Comparison of ENCODE assay signal across 22 cellular contexts in the genomic region with DNA sequence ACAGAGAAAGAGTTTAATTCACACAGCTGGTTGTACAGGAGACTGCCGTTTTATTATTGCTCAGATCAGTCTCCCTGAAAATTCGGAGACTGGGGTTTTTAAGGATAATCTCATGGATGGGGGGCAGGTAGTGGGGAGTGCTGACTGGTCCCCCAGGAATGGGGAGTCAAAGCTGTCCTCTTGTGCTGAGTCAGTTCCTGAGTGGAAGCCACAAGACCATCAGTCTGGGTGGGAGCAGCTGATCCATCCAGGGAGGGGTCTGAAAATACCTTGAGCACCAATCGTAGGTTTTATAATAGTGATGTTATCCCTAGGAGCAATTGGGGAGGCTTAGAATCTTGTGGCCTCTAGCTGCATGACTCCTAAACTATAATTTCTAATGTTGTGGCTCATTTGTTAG. TPM values are rescaled to one million over a fixed set of nuclear protein-coding genes. Genes with fewer than 3 reads are reported as not detected.
DNase-seq lines count a peak whose midpoint lies in the region; ATAC-seq, FAIRE-seq and TF ChIP-seq lines count a peak whose summit lies in the region.
"Had no signal": no experiment of that assay in that cellular context is flagged by ENCODE, and none has a peak within 500 bp of the region (broad histone marks: within the 10 kb centered on the region; RNA-seq: fewer than 3 reads in every experiment).

No MANE protein-coding gene starts in this region.

- WGBS in IMR-90 (ENCODE audit: extremely low coverage in 2 of 2, insufficient read length in 1 of 2), 2 experiments = 80% methylated on average over 1 of the region's 3 CpGs; no CpG with 5 or more reads in 1 of the 2 experiments
- WGBS in H1 (ENCODE audit: extremely low coverage in 1 of 2, insufficient coverage in 1 of 2, insufficient read length in 1 of 2, insufficient replicate concordance in 2 of 2, low coverage in 1 of 2, low lambda C conversion rate in 2 of 2, missing lambda C conversion rate in 1 of 2), 2 experiments = 91% methylated on average over 3 of the region's 3 CpGs; no CpG with 5 or more reads in 1 of the 2 experiments

- H3K79me1 ChIP-seq in IMR-90 (ENCODE audit: low read depth in 1 of 2, low read length in 2 of 2) (no peaks in the 10 kb centered on the region; a peak in 1 of 4 replicates), H1 (ENCODE audit: low read depth, low read length) (no peaks in the 10 kb centered on the region)

- H3K23ac ChIP-seq in IMR-90 (ENCODE audit: low read depth, low read length) (no peak overlapping the region), H1 (ENCODE audit: insufficient read length) (no peak overlapping the region)

- no peak for DNase-seq in activated naive CD4-positive, alpha-beta T cell treated with Interleukin-2 at 50 U/mL for 16 hours
- DNase-seq in IMR-90 (no peak), H1 (ENCODE audit: low read depth in 1 of 2, low spot score in 2 of 2) (no peak), HT-29 (ENCODE audit: low spot score) (no peak), OCI-LY7 (ENCODE audit: low spot score) (no peak)
- DNase-seq in stimulated activated naive B cell treated with anti-CD40 and anti-IgM and Interleukin-4, amounts not matched to agents 10 μg/mL and 1 μg/mL and 100 μg/mL, for 72 hours = no peak
- DNase-seq: activated T-cell treated with anti-CD3 and anti-CD28 coated beads, Interleukin-2, amount 50 U/mL, for 1 hour; amniotic stem cell; caudate nucleus; DMS79; Kasumi-1; left colon; NCI-H1092; NCI-H2081 treated with DMSO at 0.1 percent for 48 hours; NCI-H510A treated with DMSO at 0.1 percent for 48 hours; stimulated activated CD4-positive, alpha-beta T cell treated with anti-CD3 and anti-CD28 coated beads, Interleukin-4, amount 100 ng/mL, for 24 hours; substantia nigra; SW 1271 had no signal

- no peaks in the 10 kb centered on the region for H3K9me2 ChIP-seq in OCI-LY7 (ENCODE audit: insufficient read depth, low read length)

- peaks cover 10% of the 10 kb centered on the region for H3K36me3 Mint-ChIP-seq in activated naive CD4-positive, alpha-beta T cell treated with anti-CD3 and anti-CD28 coated beads, Interleukin-2, amount 50 U/mL, for 24 hours
- H3K36me3 Mint-ChIP-seq in stimulated activated naive B cell treated with anti-CD40 and anti-IgM and Interleukin-4, amounts not matched to agents 10 μg/mL and 1 μg/mL and 100 μg/mL, for 72 hours = peaks cover 22 to 24% of the 10 kb centered on the region in 2 donors

- H3K4me3 Mint-ChIP-seq in activated naive CD4-positive, alpha-beta T cell treated with anti-CD3 and anti-CD28 coated beads, Interleukin-2, amount 50 U/mL, for 24 hours = no peak overlapping the region
- H3K4me3 Mint-ChIP-seq in stimulated activated naive B cell treated with anti-CD40 and anti-IgM and Interleukin-4, amounts not matched to agents 10 μg/mL and 1 μg/mL and 100 μg/mL, for 72 hours = no peak overlapping the region

- dilution Hi-C loops in IMR-90 (cut with HindIII; ENCODE audit: low sequenced_read_pairs, unreplicated experiment) = no loop called here

- CTCF ChIA-PET in IMR-90 (lab: Yijun Ruan, JAX) = no interaction called here
- CTCF ChIA-PET in H1 (lab: Charles Lee; ENCODE audit: partially characterized antibody) = interaction anchor here (0.7 to 1.3 kb wide), 5 partner anchors 21 to 101 kb away, joined by 3 to 5 read pairs (median 3); no protein-coding TSS in a partner anchor
- CTCF ChIA-PET in OCI-LY7 (lab: Charles Lee; ENCODE audit: unreplicated experiment) = no interaction called here

- no peaks in the 10 kb centered on the region for H3K23me2 ChIP-seq in H1 (ENCODE audit: low read depth, low read length)

- no peak for TF ChIP-seq CTCF in IMR-90 (conservative IDR thresholded peaks at IDR 0.05; ENCODE audit: low read depth, low read length)
- TF ChIP-seq CTCF in H1 (IDR thresholded peaks at IDR 0.05; ENCODE audit: control extremely low read depth in 1 of 3, insufficient read depth in 1 of 3, low read depth in 1 of 3, low read length in 3 of 3) = no peak
- no peak for TF ChIP-seq CTCF in OCI-LY7 (conservative IDR thresholded peaks at IDR 0.05; ENCODE audit: low read length)

- no peaks in the 10 kb centered on the region for H3K27me3 Mint-ChIP-seq in activated naive CD4-positive, alpha-beta T cell treated with anti-CD3 and anti-CD28 coated beads, Interleukin-2, amount 50 U/mL, for 24 hours
- H3K27me3 Mint-ChIP-seq in stimulated activated naive B cell treated with anti-CD40 and anti-IgM and Interleukin-4, amounts not matched to agents 10 μg/mL and 1 μg/mL and 100 μg/mL, for 72 hours = no peaks in the 10 kb centered on the region

- H2AFZ ChIP-seq in IMR-90 (replicated peaks; ENCODE audit: low read length, poor library complexity) = no peak overlapping the region
- no peak overlapping the region for H2AFZ ChIP-seq in H1 (ENCODE audit: low read length)
- H2AFZ ChIP-seq in OCI-LY7 (ENCODE audit: low read length) = no peak overlapping the region

- H3K27ac Mint-ChIP-seq in activated naive CD4-positive, alpha-beta T cell treated with anti-CD3 and anti-CD28 coated beads, Interleukin-2, amount 50 U/mL, for 24 hours = peak overlapping the region; percentile 68
- H3K27ac Mint-ChIP-seq in stimulated activated naive B cell treated with anti-CD40 and anti-IgM and Interleukin-4, amounts not matched to agents 10 μg/mL and 1 μg/mL and 100 μg/mL, for 72 hours = peak overlapping the region; percentile 65

- H3K79me2 ChIP-seq in H1 (ENCODE audit: control insufficient read depth in 1 of 2, insufficient read depth in 2 of 2, low read length in 2 of 2) (no peaks in the 10 kb centered on the region), OCI-LY7 (ENCODE audit: insufficient read depth, low read depth, low read length) (no peaks in the 10 kb centered on the region)

- no peak overlapping the region for H3K4ac ChIP-seq in IMR-90 (ENCODE audit: low read depth, low read length)
- no peak overlapping the region for H3K4ac ChIP-seq in H1 (replicated peaks; ENCODE audit: insufficient read length, low read depth, low read length)

- intact Hi-C loops in IMR-90 (cut with micrococcal nuclease) = no loop called here
- intact Hi-C loops in OCI-LY7 (cut with micrococcal nuclease; ENCODE audit: unreplicated experiment) = no loop called here

- H3K36me3 ChIP-seq in IMR-90 (ENCODE audit: control insufficient read depth, insufficient read depth, low read length) (peaks cover 17% of the 10 kb centered on the region), H1 (ENCODE audit: control insufficient read depth in 2 of 4, insufficient read depth in 4 of 4, low read length in 3 of 4) (peaks cover 0 to 4% (median 0%) of the 10 kb centered on the region in 4 experiments; a peak in 1 of 8 replicates), OCI-LY7 (ENCODE audit: insufficient read depth, low read length) (peaks cover 34% of the 10 kb centered on the region; the same call in 1 of the 2 replicates)

- H2BK12ac ChIP-seq in H1 (ENCODE audit: low read depth, low read length) = peak overlapping the region; percentile 32; the same call in 1 of the 2 replicates

- ATAC-seq in IMR-90 (ENCODE audit: low read depth) = no peak
- ATAC-seq in stimulated activated naive B cell treated with anti-CD40 and anti-IgM and Interleukin-4, amounts not matched to agents 10 μg/mL and 1 μg/mL and 100 μg/mL, for 72 hours (replicated peaks) = no peak
- ATAC-seq in HG03045 (IDR thresholded peaks at IDR 0.05; ENCODE audit: unreplicated experiment) = no peak
- ATAC-seq: left colon had no signal

- H3K9me3 ChIP-seq in IMR-90 (ENCODE audit: control insufficient read depth, insufficient read depth, low read length) (no peaks in the 10 kb centered on the region), H1 (ENCODE audit: insufficient read depth in 2 of 2, low read depth in 1 of 2, low read length in 1 of 2) (no peaks in the 10 kb centered on the region), OCI-LY7 (ENCODE audit: low read length) (no peaks in the 10 kb centered on the region)

- BruUV-seq in IMR-90 (replicated peaks; lab: Mats Ljungman, UMichigan) = no TSS peak
- BruUV-seq in OCI-LY7 (replicated peaks; lab: Mats Ljungman, UMichigan) = no TSS peak

- H4K20me1 ChIP-seq in IMR-90 (ENCODE audit: insufficient read depth, low read length) = no peaks in the 10 kb centered on the region
- H4K20me1 ChIP-seq in H1 (replicated peaks in 1 of 2; ENCODE audit: control insufficient read depth in 1 of 2, insufficient read depth in 2 of 2, low read length in 2 of 2) = no peaks in the 10 kb centered on the region
- no peaks in the 10 kb centered on the region for H4K20me1 ChIP-seq in OCI-LY7 (ENCODE audit: insufficient read depth, low read length)

- no peak overlapping the region for H2BK5ac ChIP-seq in IMR-90 (ENCODE audit: low read depth, low read length, poor library complexity, severe bottlenecking)
- no peak overlapping the region for H2BK5ac ChIP-seq in H1 (ENCODE audit: low read depth, low read length)

- H3K9me1 ChIP-seq in IMR-90 (ENCODE audit: insufficient read depth, low read length) = no peaks in the 10 kb centered on the region; the same call in 1 of the 2 replicates

- in situ Hi-C loops in IMR-90 (cut with MboI; ENCODE audit: low sequenced_read_pairs) = no loop called here

- H3K4me1 ChIP-seq in IMR-90 (ENCODE audit: control insufficient read depth, insufficient read depth, low read length) = no peaks in the 10 kb centered on the region
- H3K4me1 ChIP-seq in H1 (replicated peaks in 1 of 4; ENCODE audit: control insufficient read depth in 3 of 4, insufficient read depth in 4 of 4, low read length in 3 of 4) = peaks cover 0 to 15% (median 10%) of the 10 kb centered on the region in 4 experiments; a peak in 5 of 7 replicates
- no peaks in the 10 kb centered on the region for H3K4me1 ChIP-seq in OCI-LY7 (ENCODE audit: insufficient read depth, low read length, poor library complexity, severe bottlenecking)

- no peak overlapping the region for H4K8ac ChIP-seq in IMR-90 (ENCODE audit: low read depth in 2 of 2, low read length in 2 of 2)
- H4K8ac ChIP-seq in H1 (ENCODE audit: extremely low read depth, insufficient read depth, low read length) = no peak overlapping the region

- no peak overlapping the region for H3K27ac ChIP-seq in IMR-90 (ENCODE audit: insufficient read depth, low read length)
- H3K27ac ChIP-seq in H1 (ENCODE audit: low read depth, low read length) = no peak overlapping the region
- no peak overlapping the region for H3K27ac ChIP-seq in OCI-LY7 (ENCODE audit: low read depth, low read length, poor library complexity, severe bottlenecking)
- H3K27ac ChIP-seq: RWPE1 had no signal

- no peak overlapping the region for H4K91ac ChIP-seq in IMR-90 (ENCODE audit: insufficient read depth, low read depth, low read length)
- H4K91ac ChIP-seq in H1 (replicated peaks; ENCODE audit: insufficient read length, low read length) = no peak overlapping the region

- TF ChIP-seq POLR2A in IMR-90 (IDR thresholded peaks at IDR 0.05; ENCODE audit: low read depth, low read length) (no peak), H1 (IDR thresholded peaks at IDR 0.05; ENCODE audit: control extremely low read depth in 1 of 2, low read depth in 2 of 2, low read length in 2 of 2) (no peak)

- H3K14ac ChIP-seq in IMR-90 (replicated peaks; ENCODE audit: low read depth, low read length) (peak overlapping the region; percentile 65; the same call in 1 of the 2 replicates), H1 (ENCODE audit: insufficient read length) (no peak overlapping the region)

- no peak overlapping the region for H2AK9ac ChIP-seq in IMR-90 (replicated peaks; ENCODE audit: low read depth, low read length, poor library complexity)

- no peak overlapping the region for H3K18ac ChIP-seq in IMR-90 (ENCODE audit: low read depth, low read length)
- H3K18ac ChIP-seq in H1 (ENCODE audit: extremely low read depth, low read length) = no peak overlapping the region; the same call in 1 of the 2 replicates

- H3K27me3 ChIP-seq in IMR-90 (ENCODE audit: control insufficient read depth, insufficient read depth, low read length) (no peaks in the 10 kb centered on the region), H1 (replicated peaks in 1 of 4; ENCODE audit: control insufficient read depth in 3 of 4, extremely low read depth in 1 of 4, insufficient read depth in 3 of 4, low read length in 3 of 4) (no peaks in the 10 kb centered on the region)

- no peak for TF ChIP-seq EP300 in H1 (IDR thresholded peaks at IDR 0.05; ENCODE audit: borderline replicate concordance in 1 of 2, low read depth in 2 of 2, low read length in 2 of 2)

- H2AK5ac ChIP-seq in IMR-90 (ENCODE audit: low read depth, low read length) = no peak overlapping the region
- no peak overlapping the region; the same call in 1 of the 2 replicates for H2AK5ac ChIP-seq in H1 (ENCODE audit: low read depth, low read length)

- TF ChIP-seq RAD21 in IMR-90 (IDR thresholded peaks at IDR 0.05; ENCODE audit: low read length) = no peak
- no peak for TF ChIP-seq RAD21 in H1 (IDR thresholded peaks at IDR 0.05 in 1 of 2, conservative IDR thresholded peaks at IDR 0.05 in 1 of 2; ENCODE audit: low read depth in 2 of 2, low read length in 2 of 2)

- H2BK15ac ChIP-seq in IMR-90 (ENCODE audit: low read depth, low read length) (no peak overlapping the region), H1 (ENCODE audit: low read length) (no peak overlapping the region)

- H3K4me3 ChIP-seq in IMR-90 (ENCODE audit: insufficient read depth, low read depth, low read length) (no peak overlapping the region), H1 (ENCODE audit: extremely low read depth in 1 of 4, insufficient read depth in 2 of 4, low read depth in 3 of 4, low read length in 4 of 4) (no peak overlapping the region), OCI-LY7 (ENCODE audit: low read depth, low read length, poor library complexity, severe bottlenecking) (no peak overlapping the region)
- H3K4me3 ChIP-seq: smooth muscle cell had no signal

- peaks cover under 1% of the 10 kb centered on the region for H3K9me3 Mint-ChIP-seq in activated naive CD4-positive, alpha-beta T cell treated with anti-CD3 and anti-CD28 coated beads, Interleukin-2, amount 50 U/mL, for 24 hours
- H3K9me3 Mint-ChIP-seq in stimulated activated naive B cell treated with anti-CD40 and anti-IgM and Interleukin-4, amounts not matched to agents 10 μg/mL and 1 μg/mL and 100 μg/mL, for 72 hours = no peaks in the 10 kb centered on the region

- H2BK120ac ChIP-seq in IMR-90 (ENCODE audit: low read depth, low read length) (no peak overlapping the region), H1 (replicated peaks; ENCODE audit: low read depth, low read length) (no peak overlapping the region)

- peaks cover 44% of the 10 kb centered on the region for H3K4me1 Mint-ChIP-seq in activated naive CD4-positive, alpha-beta T cell treated with anti-CD3 and anti-CD28 coated beads, Interleukin-2, amount 50 U/mL, for 24 hours
- H3K4me1 Mint-ChIP-seq in stimulated activated naive B cell treated with anti-CD40 and anti-IgM and Interleukin-4, amounts not matched to agents 10 μg/mL and 1 μg/mL and 100 μg/mL, for 72 hours = peaks cover 8 to 20% of the 10 kb centered on the region in 2 donors

- H4K5ac ChIP-seq in IMR-90 (ENCODE audit: low read depth, low read length) = no peak overlapping the region
- H4K5ac ChIP-seq in H1 (ENCODE audit: insufficient read length, low read depth, low read length) = no peak overlapping the region

- no peak overlapping the region for H2BK20ac ChIP-seq in IMR-90 (ENCODE audit: low read depth, low read length)
- H2BK20ac ChIP-seq in H1 (ENCODE audit: low read length) = no peak overlapping the region

- POLR2A ChIA-PET in IMR-90 (lab: Charles Lee; ENCODE audit: unreplicated experiment) (no interaction called here), H1 (lab: Charles Lee; ENCODE audit: partially characterized antibody) (no interaction called here), OCI-LY7 (lab: Charles Lee) (no interaction called here)

- H3K4me2 ChIP-seq in IMR-90 (ENCODE audit: low read depth, low read length) (no peak overlapping the region), H1 (ENCODE audit: insufficient read depth in 1 of 2, low read depth in 2 of 2, low read length in 2 of 2) (peak overlapping the region in 1 of 2 experiments; percentile 47; a peak in 1 of 4 replicates), OCI-LY7 (ENCODE audit: low read length) (no peak overlapping the region)
- H3K4me2 ChIP-seq: smooth muscle cell had no signal

- H3K56ac ChIP-seq in IMR-90 (ENCODE audit: extremely low read depth, insufficient read depth, low read length) = no peak overlapping the region
- H3K56ac ChIP-seq in H1 (replicated peaks; ENCODE audit: insufficient read length, low read depth, low read length) = no peak overlapping the region

- H3K9ac ChIP-seq in IMR-90 (ENCODE audit: low read depth, low read length) (no peak overlapping the region), H1 (replicated peaks in 1 of 4; ENCODE audit: extremely low read depth in 1 of 4, low read depth in 3 of 4, low read length in 3 of 4) (no peak overlapping the region)

- FAIRE-seq in H1 (lab: Jason Lieb, UNC) = no peak

RNA-seq across cellular contexts. Expression of gene TRAF5, which starts 50.2 kb away (rescaled TPM):
- total RNA-seq in IMR-90 (2012; rRNA removed) = 10.0 and 13.1 TPM in 2 replicates
- polyA plus RNA-seq in IMR-90 (2012; rRNA removed) = 11.0 and 14.7 TPM in 2 replicates
- polyA plus RNA-seq in IMR-90 (2012; cell fraction: cytosol; rRNA removed) = 2.9 and 4.3 TPM in 2 replicates
- 21.7 and 89.3 TPM in 2 replicates for polyA plus RNA-seq in IMR-90 (2012; cell fraction: nucleus; rRNA removed; ENCODE audit: low replicate concordance)
- total RNA-seq in H1 (2021; fragmentation: NEBNext Ultra II Directional; extraction: Animal tissue kit (Norgen Biotek cat#: 25700)) = 17.1 and 17.9 TPM in 2 replicates
- 11.7 and 13.0 TPM in 2 replicates for polyA plus RNA-seq in H1 (2011; rRNA removed)
- polyA plus RNA-seq in H1 (2011; cell fraction: cytosol; rRNA removed) = 19.8 TPM
- polyA plus RNA-seq in H1 (2011; cell fraction: nucleus; rRNA removed) = 32.7 TPM
- 12.9 to 18.7 TPM (median 16.8 TPM) in 4 replicates for polyA plus RNA-seq in H1 (2012, experiment 1 of 2)
- 0.73 TPM for polyA plus RNA-seq in H1 (2012, experiment 2 of 2)
- polyA plus RNA-seq in H1 (2013, experiment 1 of 2) = 8.2 TPM
- 8.3 TPM for polyA plus RNA-seq in H1 (2013, experiment 2 of 2)
- 17.2 and 19.7 TPM in 2 replicates for polyA minus RNA-seq in H1 (2011; rRNA and poly(A)+ RNA removed)
- 9.0 TPM for polyA minus RNA-seq in H1 (2011; cell fraction: cytosol; rRNA and poly(A)+ RNA removed)
- 26.8 TPM for polyA minus RNA-seq in H1 (2011; cell fraction: nucleus; rRNA and poly(A)+ RNA removed)
- 9.4 and 10.5 TPM in 2 replicates for total RNA-seq in HT-29 (2014; rRNA removed; shearing (Covaris generic))
- total RNA-seq in OCI-LY7 (2014; rRNA removed; shearing (Covaris generic)) = 23.0 and 24.2 TPM in 2 replicates
- 54.4 and 61.1 TPM in 2 replicates for total RNA-seq in OCI-LY7 (2022)
